Comparison of ENCODE assay signal across 8 cellular contexts in the genomic region with DNA sequence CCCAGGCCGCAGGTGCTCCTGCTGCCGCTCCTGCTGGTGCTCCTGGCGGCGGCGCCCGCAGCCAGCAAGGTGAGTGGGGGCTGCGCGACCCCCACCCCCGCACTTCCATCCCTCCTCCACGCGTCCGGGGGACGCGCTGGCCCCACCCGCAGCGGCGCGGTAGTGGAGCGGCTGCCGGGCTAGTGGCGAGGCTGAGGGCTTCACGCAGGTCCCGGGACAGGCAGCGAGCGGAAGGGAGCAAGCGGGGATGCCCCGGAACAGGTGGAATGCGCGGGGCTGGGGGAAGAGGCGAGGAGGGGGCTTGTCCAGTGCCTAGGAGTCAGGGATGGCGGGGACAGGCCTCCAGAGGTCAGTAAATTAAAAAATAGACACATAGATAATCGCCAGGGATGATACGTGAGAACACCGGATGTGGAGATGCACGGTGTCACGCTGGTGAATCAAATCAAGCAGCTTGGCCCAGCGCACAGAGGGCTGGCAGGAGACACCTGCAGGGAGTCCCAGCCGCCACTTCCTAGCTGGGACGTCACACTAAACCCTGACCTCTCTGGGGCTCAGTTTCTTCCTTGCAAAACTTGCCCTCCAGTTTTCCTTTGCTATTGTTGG. TPM values are rescaled to one million over a fixed set of nuclear protein-coding genes. Genes with fewer than 3 reads are reported as not detected.
DNase-seq lines count a peak whose midpoint lies in the region; ATAC-seq lines count a peak whose summit lies in the region.

No MANE protein-coding gene starts in this region.

- peak overlapping the region; percentile 80 for H3K27ac Mint-ChIP-seq in stimulated activated naive B cell treated with anti-CD40 and anti-IgM and Interleukin-4, amounts not matched to agents 10 μg/mL and 1 μg/mL and 100 μg/mL, for 72 hours

- no peaks in the 10 kb centered on the region for H3K9me3 Mint-ChIP-seq in activated T-cell treated with anti-CD3 and anti-CD28 coated beads, Interleukin-2, amount 50 U/mL, for 4 hours
- peaks cover 3 to 5% of the 10 kb centered on the region in 2 donors for H3K9me3 Mint-ChIP-seq in stimulated activated naive B cell treated with anti-CD40 and anti-IgM and Interleukin-4, amounts not matched to agents 10 μg/mL and 1 μg/mL and 100 μg/mL, for 72 hours

- H3K4me3 ChIP-seq in iPS-18c (ENCODE audit: insufficient read depth, low read depth, low read length): peak overlapping the region; percentile 71

- H3K9me3 ChIP-seq in iPS-18c (ENCODE audit: control insufficient read depth, insufficient read depth, low read length): no peaks in the 10 kb centered on the region

- H3K36me3 Mint-ChIP-seq in activated T-cell treated with anti-CD3 and anti-CD28 coated beads, Interleukin-2, amount 50 U/mL, for 4 hours (ENCODE audit: insufficient read depth): no peaks in the 10 kb centered on the region
- H3K36me3 Mint-ChIP-seq in stimulated activated naive B cell treated with anti-CD40 and anti-IgM and Interleukin-4, amounts not matched to agents 10 μg/mL and 1 μg/mL and 100 μg/mL, for 72 hours: no peaks in the 10 kb centered on the region

- peaks cover 8% of the 10 kb centered on the region for H3K4me1 Mint-ChIP-seq in activated T-cell treated with anti-CD3 and anti-CD28 coated beads, Interleukin-2, amount 50 U/mL, for 4 hours (ENCODE audit: low read depth)
- H3K4me1 Mint-ChIP-seq in stimulated activated naive B cell treated with anti-CD40 and anti-IgM and Interleukin-4, amounts not matched to agents 10 μg/mL and 1 μg/mL and 100 μg/mL, for 72 hours: peaks cover 12 to 16% of the 10 kb centered on the region in 2 donors

- H3K27me3 Mint-ChIP-seq in activated T-cell treated with anti-CD3 and anti-CD28 coated beads, Interleukin-2, amount 50 U/mL, for 4 hours (ENCODE audit: low read depth): peaks cover 52% of the 10 kb centered on the region
- peaks cover 22 to 55% of the 10 kb centered on the region in 2 donors for H3K27me3 Mint-ChIP-seq in stimulated activated naive B cell treated with anti-CD40 and anti-IgM and Interleukin-4, amounts not matched to agents 10 μg/mL and 1 μg/mL and 100 μg/mL, for 72 hours

- ATAC-seq in GM19397 (IDR thresholded peaks at IDR 0.05; ENCODE audit: unreplicated experiment): peak; percentile 46
- ATAC-seq in HG03342 (IDR thresholded peaks at IDR 0.05; ENCODE audit: unreplicated experiment): peak; percentile 72
- peak; percentile 49 to 58 for ATAC-seq in activated T-cell treated with anti-CD3 and anti-CD28 coated beads, Interleukin-2, amount 50 U/mL, for 4 hours
- ATAC-seq in stimulated activated naive B cell treated with anti-CD40 and anti-IgM and Interleukin-4, amounts not matched to agents 10 μg/mL and 1 μg/mL and 100 μg/mL, for 72 hours (replicated peaks): peak; percentile 81 to 85

- DNase-seq in ELF-1 (ENCODE audit: low read depth, low spot score) (peak; percentile 20), HuH-7.5 (ENCODE audit: low spot score) (no peak), activated gamma-delta T cell treated with Interleukin-2 at 50 U/mL for 16 hours (no peak)
- DNase-seq in activated T-cell treated with anti-CD3 and anti-CD28 coated beads, Interleukin-2, amount 50 U/mL, for 4 hours: no peak
- peak; percentile 21 for DNase-seq in stimulated activated naive B cell treated with anti-CD40 and anti-IgM and Interleukin-4, amounts not matched to agents 10 μg/mL and 1 μg/mL and 100 μg/mL, for 72 hours

- H3K4me3 Mint-ChIP-seq in activated T-cell treated with anti-CD3 and anti-CD28 coated beads, Interleukin-2, amount 50 U/mL, for 4 hours: peak overlapping the region; percentile 59
- peak overlapping the region; percentile 84 to 85 for H3K4me3 Mint-ChIP-seq in stimulated activated naive B cell treated with anti-CD40 and anti-IgM and Interleukin-4, amounts not matched to agents 10 μg/mL and 1 μg/mL and 100 μg/mL, for 72 hours

RNA-seq across cellular contexts. Expression of a gene that starts 0.4 kb away (rescaled TPM):
- total RNA-seq in activated T-cell treated with anti-CD3 and anti-CD28 coated beads, Interleukin-2, amount 50 U/mL, for 4 hours: under 1 TPM in 1 of 3 donors, not detected in 2; 0.16 TPM

RNA-seq across cellular contexts. Expression of a gene that starts 0.8 kb away (rescaled TPM):
- total RNA-seq in activated T-cell treated with anti-CD3 and anti-CD28 coated beads, Interleukin-2, amount 50 U/mL, for 4 hours: under 1 TPM in 1 of 3 donors, not detected in 2; 0.14 TPM

Comparison
In these comparisons a context has a peak if more than half of its experiments do, and no peak if none do; other contexts are left out.
1. DNase-seq: peak in ELF-1 (single experiment) and stimulated activated naive B cell treated with anti-CD40 and anti-IgM and Interleukin-4, amounts not matched to agents 10 μg/mL and 1 μg/mL and 100 μg/mL, for 72 hours (single experiment); none in activated T-cell treated with anti-CD3 and anti-CD28 coated beads, Interleukin-2, amount 50 U/mL, for 4 hours (single experiment), HuH-7.5 (single experiment) and activated gamma-delta T cell treated with Interleukin-2 at 50 U/mL for 16 hours (single experiment).
2. Peak in every context shown above with its lines, with median percentiles within 50 percentile points of each other: ATAC-seq.